ENCODE assay signal across 24 cellular contexts in genomic region chr7:12630615-12630884, GRCh38. TPM values are rescaled to one million over a fixed set of nuclear protein-coding genes. Genes with fewer than 3 reads are reported as not detected.
DNase-seq lines count a peak whose midpoint lies in the region; ATAC-seq and TF ChIP-seq lines count a peak whose summit lies in the region.
"Had no signal": no experiment of that assay in that cellular context is flagged by ENCODE, and none has a peak within 500 bp of the region (broad histone marks: within the 10 kb centered on the region; RNA-seq: fewer than 3 reads in every experiment).

No MANE protein-coding gene starts in this region.

- no peaks in the 10 kb centered on the region for H3K36me3 ChIP-seq in SK-N-SH (replicated peaks in 1 of 2; ENCODE audit: control insufficient read depth in 1 of 2, insufficient read depth in 2 of 2, low read length in 1 of 2)
- H3K36me3 ChIP-seq: ascending aorta, MG63, spleen had no signal

- DNase-seq in SK-N-SH = no peak
- peak; percentile 54 to 90 for DNase-seq in NCI-H2081 (lab: John Stamatoyannopoulos, UW)
- DNase-seq in NCI-H82 treated with DMSO at 0.1 percent for 48 hours (lab: John Stamatoyannopoulos, UW; ENCODE audit: unreplicated experiment) = peak; percentile 94
- DNase-seq in Ammon's horn (ENCODE audit: low spot score) = no peak
- no peak for DNase-seq in RWPE1 (ENCODE audit: low spot score)
- DNase-seq: activated CD4-positive, alpha-beta memory T cell treated with anti-CD3 and anti-CD28 coated beads, Interleukin-2, amount 10 ng/mL, durations not matched to agents 7 days and 5 days; activated CD4-positive, CD25-positive, alpha-beta regulatory T cell treated with anti-CD3 and anti-CD28 coated beads, Interleukin-2, amount 50 U/mL, for 72 hours; activated effector memory CD4-positive, alpha-beta T cell treated with Interleukin-2 at 50 U/mL for 16 hours; activated naive CD8-positive, alpha-beta T cell treated with anti-CD3 and anti-CD28 coated beads for 36 hours; C1 segment of cervical spinal cord; dorsolateral prefrontal cortex; KBM-7; MG63; NCI-H1930; NCI-H526 treated with DMSO at 0.1 percent for 48 hours; PC-3; retina; Right ventricle myocardium superior; spleen; stimulated activated CD4-positive, alpha-beta T cell treated with anti-CD3 and anti-CD28 coated beads, Interleukin-2, amount 100 ng/mL, for 48 hours had no signal

- no peaks in the 10 kb centered on the region for H3F3A ChIP-seq in SK-N-SH (replicated peaks; ENCODE audit: insufficient read depth)

- no peak overlapping the region for H3K4me2 ChIP-seq in SK-N-SH

- 21% methylated on average over 2 of the region's 2 CpGs for WGBS in SK-N-SH (ENCODE audit: low lambda C conversion rate)

- H2AFZ ChIP-seq in SK-N-SH (ENCODE audit: low read depth) = no peak overlapping the region

- TF ChIP-seq RAD21 in SK-N-SH (IDR thresholded peaks at IDR 0.05; ENCODE audit: low read length) = no peak

- H3K27ac ChIP-seq in SK-N-SH (ENCODE audit: low read depth in 2 of 2, low read length in 1 of 2) (no peak overlapping the region), RWPE1 (no peak overlapping the region)
- H3K27ac ChIP-seq: ascending aorta, dorsolateral prefrontal cortex, spleen had no signal

- TF ChIP-seq EP300 in SK-N-SH (IDR thresholded peaks at IDR 0.05; ENCODE audit: borderline replicate concordance in 1 of 2, low read depth in 1 of 2, low read length in 1 of 2) = no peak

- no peaks in the 10 kb centered on the region for H3K9me3 ChIP-seq in SK-N-SH
- H3K9me3 ChIP-seq: ascending aorta, MG63, spleen had no signal

- H4K20me1 ChIP-seq in SK-N-SH (ENCODE audit: insufficient read depth) = no peaks in the 10 kb centered on the region

- H3K4me3 ChIP-seq in SK-N-SH (ENCODE audit: low read depth in 2 of 2, low read length in 1 of 2) = no peak overlapping the region
- H3K4me3 ChIP-seq: ascending aorta, dorsolateral prefrontal cortex, MG63, spleen had no signal

- TF ChIP-seq CTCF in SK-N-SH (IDR thresholded peaks at IDR 0.05) (no peak), RWPE1 (conservative IDR thresholded peaks at IDR 0.05; ENCODE audit: low read depth) (no peak)

- H3K9me2 ChIP-seq in SK-N-SH = no peaks in the 10 kb centered on the region

- POLR2A ChIA-PET in SK-N-SH (lab: Yijun Ruan, JAX) = no interaction called here
- POLR2A ChIA-PET in RWPE1 (lab: Yijun Ruan, JAX; ENCODE audit: low non-redundant PET) = no interaction called here

- H3K79me2 ChIP-seq in SK-N-SH (ENCODE audit: insufficient read depth) = no peaks in the 10 kb centered on the region

- CTCF ChIA-PET in SK-N-SH (lab: Yijun Ruan, JAX) (interaction anchor here (0.9 to 3.2 kb wide), 7 partner anchors 8 to 172 kb away, joined by 3 to 22 read pairs (median 6); no protein-coding TSS in a partner anchor), RWPE1 (lab: Yijun Ruan, JAX) (interaction anchor here (0.6 kb wide), 1 partner anchor 57 kb away, joined by 3 read pairs; the partner anchor contains the start of gene ARL4A)

- H3K27me3 ChIP-seq in SK-N-SH (ENCODE audit: insufficient read depth) = peaks cover 15% of the 10 kb centered on the region
- H3K27me3 ChIP-seq: ascending aorta, MG63, spleen had no signal

- peaks cover 0 to 5% of the 10 kb centered on the region in 2 experiments; a peak in 2 of 4 replicates for H3K4me1 ChIP-seq in SK-N-SH (ENCODE audit: control insufficient read depth in 1 of 2, insufficient read depth in 2 of 2, low read depth in 1 of 2, low read length in 1 of 2)
- H3K4me1 ChIP-seq: ascending aorta, spleen had no signal

- H3K9ac ChIP-seq in SK-N-SH = no peak overlapping the region

- ATAC-seq in SK-N-SH treated with all-trans-retinoic acid at 6 μM for 48 hours (no peak), GM19463 (IDR thresholded peaks at IDR 0.05; ENCODE audit: unreplicated experiment) (no peak)
- ATAC-seq: PC-3; stimulated activated effector memory CD8-positive, alpha-beta T cell treated with anti-CD3 and anti-CD28 coated beads, Interleukin-12 subunit alpha, Interleukin-12 subunit beta, amount 100 ng/mL, for 72 hours had no signal

TF ChIP-seq in SK-N-SH treated with all-trans-retinoic acid at 6 μM for 48 hours, 23 proteins besides CTCF, POLR2A, EP300 and RAD21 (continues in another document):
- TF ChIP-seq POU6F1 (CRISPR knock-in tag; IDR thresholded peaks at IDR 0.05; ENCODE audit: borderline replicate concordance, low read depth) (no peak), BACH2 (CRISPR knock-in tag; IDR thresholded peaks at IDR 0.05; ENCODE audit: borderline replicate concordance) (no peak), TSHZ2 (CRISPR knock-in tag; IDR thresholded peaks at IDR 0.05) (no peak)

TF ChIP-seq in SK-N-SH, 30 proteins besides CTCF, POLR2A, EP300 and RAD21:
- no peak for TF ChIP-seq NFIC (IDR thresholded peaks at IDR 0.05; ENCODE audit: borderline replicate concordance)
- TF ChIP-seq TCF12 (IDR thresholded peaks at IDR 0.05) = no peak
- no peak for TF ChIP-seq PBX3 (IDR thresholded peaks at IDR 0.05)
- TF ChIP-seq MAX (IDR thresholded peaks at IDR 0.05; ENCODE audit: low read depth) = no peak
- TF ChIP-seq FOSL2 (IDR thresholded peaks at IDR 0.05; ENCODE audit: borderline replicate concordance, low read depth) = no peak
- no peak for TF ChIP-seq ELF1 (IDR thresholded peaks at IDR 0.05)
- TF ChIP-seq GATA2 (CRISPR knock-in tag; IDR thresholded peaks at IDR 0.05) = no peak; the same call in 1 of the 2 replicates
- no peak for TF ChIP-seq SIN3A (IDR thresholded peaks at IDR 0.05; ENCODE audit: borderline replicate concordance, low read depth, low read length)
- TF ChIP-seq MEF2A (IDR thresholded peaks at IDR 0.05; ENCODE audit: borderline replicate concordance, low read depth) = no peak

RNA-seq across cellular contexts. Expression of gene ARL4A, which starts 56.9 kb away (rescaled TPM):
- polyA plus RNA-seq in SK-N-SH (2012; rRNA removed) = 5.5 and 6.5 TPM in 2 replicates
- polyA plus RNA-seq in SK-N-SH (2012; cell fraction: cytosol; rRNA removed) = 8.7 and 12.4 TPM in 2 replicates
- 3.1 and 3.3 TPM in 2 replicates for polyA plus RNA-seq in SK-N-SH (2012; cell fraction: nucleus; rRNA removed)

Comparison
In these comparisons a context has a peak if more than half of its experiments do, and no peak if none do; other contexts are left out.
1. DNase-seq: peak in NCI-H2081 (2 of 2) and NCI-H82 treated with DMSO at 0.1 percent for 48 hours (single experiment); none in SK-N-SH (single experiment), Ammon's horn (single experiment) and RWPE1 (single experiment).